1 cellular context compared by ENCODE assay signal in genomic region chr10:49516216-49516970, GRCh38.
TF ChIP-seq lines count a peak whose summit lies in the region.

No MANE protein-coding gene starts in this region.

TF ChIP-seq in HepG2, 621 proteins besides CTCF, POLR2A, EP300 and RAD21:
- TF ChIP-seq MAFF (IDR thresholded peaks at IDR 0.05; ENCODE audit: low read depth, low read length) (peak; percentile 92), SMAD3 (CRISPR knock-in tag; IDR thresholded peaks at IDR 0.05) (no peak), MAFK (conservative IDR thresholded peaks at IDR 0.05 in 1 of 2, IDR thresholded peaks at IDR 0.05 in 1 of 2; ENCODE audit: low read length in 2 of 2) (peak; percentile 83 to 94), MXI1 (IDR thresholded peaks at IDR 0.05; ENCODE audit: borderline replicate concordance, low read depth, low read length) (no peak)
